Comparison of ENCODE assay signal across 1 cellular context in genomic region chr18:45617284-45617683, GRCh38.
TF ChIP-seq lines count a peak whose summit lies in the region.

No MANE protein-coding gene starts in this region.

TF ChIP-seq in GM23338, 12 proteins besides CTCF, POLR2A, EP300 and RAD21 (continued from another document):
- no peak for TF ChIP-seq ETS1 (IDR thresholded peaks at IDR 0.05)
- TF ChIP-seq ZNF462 (CRISPR knock-in tag; IDR thresholded peaks at IDR 0.05): no peak
- TF ChIP-seq STAT1 (IDR thresholded peaks at IDR 0.05; ENCODE audit: unreplicated experiment): no peak
- no peak for TF ChIP-seq ZNF331 (CRISPR knock-in tag; IDR thresholded peaks at IDR 0.05; ENCODE audit: low read depth)
- TF ChIP-seq NANOG (IDR thresholded peaks at IDR 0.05; ENCODE audit: borderline replicate concordance): no peak
- TF ChIP-seq CREB1 (CRISPR knock-in tag; IDR thresholded peaks at IDR 0.05; ENCODE audit: low read depth): no peak
- TF ChIP-seq JUNB (IDR thresholded peaks at IDR 0.05; ENCODE audit: unreplicated experiment): no peak
TF ChIP-seq in GM23338: peak in this region for 0.
